1 cellular context compared by ENCODE assay signal in genomic region chr1:1395166-1395565, GRCh38.
TF ChIP-seq lines count a peak whose summit lies in the region.

No MANE protein-coding gene starts in this region.

TF ChIP-seq in HepG2, 621 proteins besides CTCF, POLR2A, EP300 and RAD21:
- TF ChIP-seq KLF11 (CRISPR knock-in tag; IDR thresholded peaks at IDR 0.05): no peak
- TF ChIP-seq RBFOX2 (IDR thresholded peaks at IDR 0.05; ENCODE audit: low read depth, low read length): 0 out of 2 replicates have a peak, but pooled peaks have one; percentile 45
